ENCODE assay signal across 18 cellular contexts in genomic region chr2:10868465-10869314, GRCh38. TPM values are rescaled to one million over a fixed set of nuclear protein-coding genes. Genes with fewer than 3 reads are reported as not detected.
DNase-seq lines count a peak whose midpoint lies in the region; ATAC-seq, FAIRE-seq and TF ChIP-seq lines count a peak whose summit lies in the region.
"Had no signal": no experiment of that assay in that cellular context is flagged by ENCODE, and none has a peak within 500 bp of the region (broad histone marks: within the 10 kb centered on the region; RNA-seq: fewer than 3 reads in every experiment).

No MANE protein-coding gene starts in this region.

- CTCF ChIA-PET in A549 (lab: Yijun Ruan, JAX): interaction anchor here (0.7 to 1.3 kb wide), 4 partner anchors 33 to 256 kb away, joined by 3 to 4 read pairs (median 4); no protein-coding TSS in a partner anchor

- TF ChIP-seq CTCF in A549 (IDR thresholded peaks at IDR 0.05) (no peak), right atrium auricular region (IDR thresholded peaks at IDR 0.05) (no peak)

- WGBS in A549 (ENCODE audit: missing lambda C conversion rate): 54% methylated on average over 12 of the region's 15 CpGs

- H3K9me3 ChIP-seq in A549 (peaks cover 6% of the 10 kb centered on the region; the same call in 1 of the 3 replicates), right atrium auricular region (no peaks in the 10 kb centered on the region)

- no peak for FAIRE-seq in A549 (lab: Jason Lieb, UNC)

- no peak overlapping the region for H3K4me2 ChIP-seq in A549

- H3K4me3 Mint-ChIP-seq in naive thymus-derived CD8-positive, alpha-beta T cell: no peak overlapping the region
- H3K4me3 Mint-ChIP-seq: activated naive CD4-positive, alpha-beta T cell treated with anti-CD3 and anti-CD28 coated beads, Interleukin-2, amount 10 ng/mL, durations not matched to agents 7 days and 5 days had no signal

- TF ChIP-seq POLR2A in A549 (IDR thresholded peaks at IDR 0.05; ENCODE audit: low read length): no peak

- TF ChIP-seq EP300 in A549 (IDR thresholded peaks at IDR 0.05): no peak

- peaks cover 0 to 14% (median 5%) of the 10 kb centered on the region in 9 donors for H3K9me3 Mint-ChIP-seq in naive thymus-derived CD8-positive, alpha-beta T cell

- peaks cover 7 to 37% (median 17%) of the 10 kb centered on the region in 4 donors for H3K4me1 Mint-ChIP-seq in naive thymus-derived CD8-positive, alpha-beta T cell

- H3K27me3 Mint-ChIP-seq in naive thymus-derived CD8-positive, alpha-beta T cell: peaks cover 0 to 40% (median 10%) of the 10 kb centered on the region in 5 donors

- H3K36me3 ChIP-seq in right atrium auricular region: no peaks in the 10 kb centered on the region

- H3K36me3 Mint-ChIP-seq in naive thymus-derived CD8-positive, alpha-beta T cell: peaks cover 0 to 10% (median 9%) of the 10 kb centered on the region in 3 donors

- POLR2A ChIA-PET in A549 (lab: Yijun Ruan, JAX): no interaction called here
- POLR2A ChIA-PET in naive thymus-derived CD8-positive, alpha-beta T cell (lab: Charles Lee): interaction anchor here (0.5 kb wide), 1 partner anchor 19 kb away, joined by 3 read pairs; no protein-coding TSS in a partner anchor

- no peak overlapping the region for H3K27ac Mint-ChIP-seq in naive thymus-derived CD8-positive, alpha-beta T cell
- H3K27ac Mint-ChIP-seq: activated naive CD4-positive, alpha-beta T cell treated with anti-CD3 and anti-CD28 coated beads, Interleukin-2, amount 10 ng/mL, durations not matched to agents 7 days and 5 days had no signal

- DNase-seq in A549 (ENCODE audit: low read depth in 1 of 2, low spot score in 1 of 2): no peak
- DNase-seq in HS-27A (ENCODE audit: low read depth): peak; percentile 78
- DNase-seq in astrocyte of the hippocampus (ENCODE audit: low read depth, low spot score): peak; percentile 60
- peak; percentile 74 for DNase-seq in right atrium auricular region (ENCODE audit: low spot score)
- DNase-seq in naive thymus-derived CD8-positive, alpha-beta T cell: no peak
- no peak for DNase-seq in DMS53 (lab: John Stamatoyannopoulos, UW)
- DNase-seq in activated T-cell treated with anti-CD3 and anti-CD28 coated beads, Interleukin-2, amount 50 U/mL, for 1 hour: no peak
- DNase-seq: activated naive CD4-positive, alpha-beta T cell treated with anti-CD3 and anti-CD28 coated beads, Interleukin-2, amount 10 ng/mL, durations not matched to agents 7 days and 5 days; H7; NCI-H1105; NCI-H446 treated with DMSO at 0.1 percent for 48 hours; occipital lobe; stimulated activated CD8-positive, alpha-beta memory T cell treated with anti-CD3 and anti-CD28 coated beads, Interleukin-4, amount 100 ng/mL, for 48 hours had no signal

- H3K27me3 ChIP-seq in right atrium auricular region: no peaks in the 10 kb centered on the region

- no peaks in the 10 kb centered on the region; the same call in 2 of the 3 replicates for H3K4me1 ChIP-seq in A549
- peaks cover 3 to 39% of the 10 kb centered on the region in 2 donors for H3K4me1 ChIP-seq in right atrium auricular region

- H3K4me3 ChIP-seq in A549: no peak overlapping the region
- H3K4me3 ChIP-seq in right atrium auricular region: no peak overlapping the region
- H3K4me3 ChIP-seq: lung had no signal

- peak; percentile 20 to 62; a peak in 3 of 6 replicates for ATAC-seq in A549
- no peak for ATAC-seq in naive thymus-derived CD8-positive, alpha-beta T cell
- ATAC-seq in HG02981 (IDR thresholded peaks at IDR 0.05; ENCODE audit: unreplicated experiment): no peak
- ATAC-seq: esophagus mucosa had no signal

- peak overlapping the region in 1 of 2 experiments; percentile 11; a peak in 2 of 6 replicates for H3K27ac ChIP-seq in A549
- peak overlapping the region; percentile 86 to 94 for H3K27ac ChIP-seq in right atrium auricular region
- H3K27ac ChIP-seq: RWPE1 had no signal

- TF ChIP-seq RAD21 in A549 (conservative IDR thresholded peaks at IDR 0.05 in 1 of 2, IDR thresholded peaks at IDR 0.05 in 1 of 2): no peak

TF ChIP-seq in A549, 52 proteins besides CTCF, POLR2A, EP300 and RAD21:
- TF ChIP-seq MAX (IDR thresholded peaks at IDR 0.05): no peak
- no peak for TF ChIP-seq HEYL (CRISPR knock-in tag; IDR thresholded peaks at IDR 0.05)
- TF ChIP-seq CHD4 (IDR thresholded peaks at IDR 0.05; ENCODE audit: borderline replicate concordance): no peak
- TF ChIP-seq FOXS1 (CRISPR knock-in tag; IDR thresholded peaks at IDR 0.05): no peak
- no peak for TF ChIP-seq CEBPB (IDR thresholded peaks at IDR 0.05)
- no peak for TF ChIP-seq MAZ (IDR thresholded peaks at IDR 0.05; ENCODE audit: borderline replicate concordance, low read depth, low read length)
- no peak for TF ChIP-seq ELK1 (IDR thresholded peaks at IDR 0.05; ENCODE audit: low read depth, low read length)
- TF ChIP-seq KDM1A (IDR thresholded peaks at IDR 0.05; ENCODE audit: low read depth): no peak
- no peak for TF ChIP-seq NPAS2 (CRISPR knock-in tag; IDR thresholded peaks at IDR 0.05; ENCODE audit: borderline replicate concordance)
- no peak for TF ChIP-seq RARB (CRISPR knock-in tag; IDR thresholded peaks at IDR 0.05)
- TF ChIP-seq EHMT2 (IDR thresholded peaks at IDR 0.05; ENCODE audit: low read depth): no peak
- TF ChIP-seq SREBF2 (IDR thresholded peaks at IDR 0.05): no peak
- TF ChIP-seq HOXB13 (CRISPR knock-in tag; IDR thresholded peaks at IDR 0.05; ENCODE audit: low read depth): no peak
- no peak for TF ChIP-seq BHLHE40 (IDR thresholded peaks at IDR 0.05; ENCODE audit: low read depth, low read length)
- no peak for TF ChIP-seq SMC3 (IDR thresholded peaks at IDR 0.05)
- TF ChIP-seq ZSCAN20 (CRISPR knock-in tag; IDR thresholded peaks at IDR 0.05): no peak
- TF ChIP-seq JUN (IDR thresholded peaks at IDR 0.05): no peak

RNA-seq across cellular contexts. Expression of gene KCNF1, which starts 43.0 kb away (rescaled TPM):
- 4.4 and 5.6 TPM in 2 replicates for polyA plus RNA-seq in A549 (2011; rRNA removed)
- 16.6 and 23.6 TPM in 2 replicates for polyA plus RNA-seq in A549 (2012; cell fraction: cytosol; rRNA removed)
- 19.0 and 25.7 TPM in 2 replicates for polyA plus RNA-seq in A549 (2012; cell fraction: nucleus; rRNA removed)
- polyA plus RNA-seq in A549 (2017; fragmentation: RNase III; extraction: RNeasy Plus Mini Kit Qiagen cat#74134 plus additional on column Dnase treatment): 3.7 to 4.2 TPM (median 4.0 TPM) in 3 replicates
- polyA minus RNA-seq in A549 (2011; rRNA and poly(A)+ RNA removed): 8.1 and 10.3 TPM in 2 replicates
- under 1 TPM; 0.30 to 0.94 TPM for total RNA-seq in right atrium auricular region
- not detected for total RNA-seq in naive thymus-derived CD8-positive, alpha-beta T cell
- not detected for polyA plus RNA-seq in naive thymus-derived CD8-positive, alpha-beta T cell
- total RNA-seq: activated CD8-positive, alpha-beta memory T cell treated with anti-CD3 and anti-CD28 coated beads for 36 hours; esophagus mucosa had no signal

RNA-seq across cellular contexts. Expression of gene PDIA6, which starts 56.1 kb away (rescaled TPM):
- polyA plus RNA-seq in A549 (2011; rRNA removed) (292 and 442 TPM in 2 replicates), A549 (2017; fragmentation: RNase III; extraction: RNeasy Plus Mini Kit Qiagen cat#74134 plus additional on column Dnase treatment) (309 to 325 TPM (median 322 TPM) in 3 replicates)
- polyA plus RNA-seq in A549 (2012; cell fraction: cytosol; rRNA removed): 170 and 188 TPM in 2 replicates
- polyA plus RNA-seq in A549 (2012; cell fraction: nucleus; rRNA removed): 107 and 173 TPM in 2 replicates
- polyA minus RNA-seq in A549 (2011; rRNA and poly(A)+ RNA removed): 98.3 and 120 TPM in 2 replicates
- 10 to 100 TPM; 89.0 to 94.4 TPM for total RNA-seq in right atrium auricular region
- total RNA-seq in naive thymus-derived CD8-positive, alpha-beta T cell: 10 to 100 TPM; 30.9 to 34.7 TPM
- 100 to 1,000 TPM in 1 of 3 donors, 10 to 100 TPM in 2; 64.1 to 126 (median 99.2) TPM for polyA plus RNA-seq in naive thymus-derived CD8-positive, alpha-beta T cell

Comparison
In these comparisons a context has a peak if more than half of its experiments do, and no peak if none do; other contexts are left out.
1. ATAC-seq: peak in A549 (2 of 2); none in naive thymus-derived CD8-positive, alpha-beta T cell (0 of 2) and HG02981 (single experiment).
2. DNase-seq: peak in HS-27A (single experiment), astrocyte of the hippocampus (single experiment) and right atrium auricular region (single experiment); none in A549 (0 of 2), naive thymus-derived CD8-positive, alpha-beta T cell (0 of 10), DMS53 (single experiment) and activated T-cell treated with anti-CD3 and anti-CD28 coated beads, Interleukin-2, amount 50 U/mL, for 1 hour (single experiment).